In genomic region chr6:169092375-169092774, GRCh38 we compare ENCODE assay signal across 10 cellular contexts.
A peak's percentile ranks its signal among the peaks of the same experiment; 100 is the strongest.
DNase-seq lines count a peak whose midpoint lies in the region; ATAC-seq lines count a peak whose summit lies in the region.
"Had no signal": no experiment of that assay in that cellular context is flagged by ENCODE, and none has a peak within 500 bp of the region (broad histone marks: within the 10 kb centered on the region; RNA-seq: fewer than 3 reads in every experiment).

No MANE protein-coding gene starts in this region.

- H3K36me3 Mint-ChIP-seq in activated naive CD8-positive, alpha-beta T cell treated with anti-CD3 and anti-CD28 coated beads for 36 hours = peaks cover 2% of the 10 kb centered on the region

- H3K27ac Mint-ChIP-seq in activated naive CD8-positive, alpha-beta T cell treated with anti-CD3 and anti-CD28 coated beads for 36 hours = no peak overlapping the region
- H3K27ac Mint-ChIP-seq: CD4-positive, alpha-beta memory T cell had no signal

- DNase-seq in fibroblast of peridontal ligament (ENCODE audit: extremely low read depth) (peak; percentile 63), NOMO-1 treated with dmso at 0.1 percent for 144 hours (lab: John Stamatoyannopoulos, UW; ENCODE audit: unreplicated experiment) (no peak), NCI-H187 (lab: John Stamatoyannopoulos, UW) (no peak)
- no peak for DNase-seq in activated naive CD8-positive, alpha-beta T cell treated with anti-CD3 and anti-CD28 coated beads for 36 hours
- DNase-seq in stimulated activated naive CD8-positive, alpha-beta T cell treated with anti-CD3 and anti-CD28 coated beads, Interleukin-15, Interleukin-2, amounts not matched to agents 100 U/mL and 50 U/mL, for 24 hours = no peak
- DNase-seq: CD4-positive, alpha-beta memory T cell; NCI-H1436 had no signal

- peaks cover 3% of the 10 kb centered on the region for H3K27me3 Mint-ChIP-seq in activated naive CD8-positive, alpha-beta T cell treated with anti-CD3 and anti-CD28 coated beads for 36 hours

- H3K4me3 Mint-ChIP-seq in activated naive CD8-positive, alpha-beta T cell treated with anti-CD3 and anti-CD28 coated beads for 36 hours = no peak overlapping the region
- H3K4me3 Mint-ChIP-seq: CD4-positive, alpha-beta memory T cell had no signal

- no peaks in the 10 kb centered on the region for H3K4me1 Mint-ChIP-seq in activated naive CD8-positive, alpha-beta T cell treated with anti-CD3 and anti-CD28 coated beads for 36 hours
- H3K4me1 Mint-ChIP-seq: CD4-positive, alpha-beta memory T cell had no signal

- peak; percentile 90 for ATAC-seq in GM18861 (IDR thresholded peaks at IDR 0.05; ENCODE audit: unreplicated experiment)
- peak; percentile 80 for ATAC-seq in GM21619 (IDR thresholded peaks at IDR 0.05; ENCODE audit: unreplicated experiment)
- ATAC-seq in HG03521 (IDR thresholded peaks at IDR 0.05; ENCODE audit: unreplicated experiment) = peak; percentile 87
- no peak for ATAC-seq in stimulated activated naive CD8-positive, alpha-beta T cell treated with anti-CD3 and anti-CD28 coated beads, Interleukin-15, Interleukin-2, amounts not matched to agents 100 U/mL and 50 U/mL, for 24 hours

- peaks cover 18% of the 10 kb centered on the region for H3K9me3 Mint-ChIP-seq in activated naive CD8-positive, alpha-beta T cell treated with anti-CD3 and anti-CD28 coated beads for 36 hours
